ENCODE assay signal across 9 cellular contexts in the genomic region with DNA sequence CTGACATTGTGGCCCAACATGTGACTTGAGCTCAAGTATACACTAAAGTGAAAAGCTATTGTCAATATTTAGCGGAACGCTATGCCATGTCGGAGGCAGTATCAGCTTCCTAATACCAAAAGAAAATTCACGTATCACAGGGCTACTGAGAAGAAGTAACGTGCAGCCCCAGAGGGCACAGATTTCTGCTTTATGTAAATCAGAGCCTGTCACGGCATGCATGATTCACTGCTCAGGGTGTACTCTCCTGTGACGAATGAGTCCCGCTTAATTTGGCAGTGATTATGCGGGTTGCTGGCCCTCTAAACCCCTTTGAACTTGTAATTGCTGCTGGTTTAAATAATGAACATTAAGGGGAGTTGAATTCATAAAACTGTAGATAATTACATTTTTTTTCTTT.
DNase-seq lines count a peak whose midpoint lies in the region; ATAC-seq, FAIRE-seq and TF ChIP-seq lines count a peak whose summit lies in the region.
"Had no signal": no experiment of that assay in that cellular context is flagged by ENCODE, and none has a peak within 500 bp of the region (broad histone marks: within the 10 kb centered on the region; RNA-seq: fewer than 3 reads in every experiment).

No MANE protein-coding gene starts in this region.

- FAIRE-seq in bronchial epithelial cell (lab: Jason Lieb, UNC) (no peak), HTR-8/SVneo (lab: Jason Lieb, UNC) (no peak)

- H3K4me3 ChIP-seq in ACC112 (ENCODE audit: low read depth, low read length) = peak overlapping the region; percentile 50; the same call in 1 of the 2 replicates
- H3K4me3 ChIP-seq in bronchial epithelial cell (ENCODE audit: low read depth, low read length) = no peak overlapping the region
- H3K4me3 ChIP-seq in brain microvascular endothelial cell (ENCODE audit: low read depth, low read length) = no peak overlapping the region

- CTCF ChIA-PET in CD4-positive, alpha-beta T cell (lab: Charles Lee) = no interaction called here

- POLR2A ChIA-PET in CD4-positive, alpha-beta T cell (lab: Charles Lee) = no interaction called here

- TF ChIP-seq CTCF in bronchial epithelial cell (IDR thresholded peaks at IDR 0.05; ENCODE audit: insufficient read depth, low read length, severe bottlenecking) (no peak), brain microvascular endothelial cell (IDR thresholded peaks at IDR 0.05; ENCODE audit: low read depth, low read length, missing control alignments) (no peak)
- TF ChIP-seq CTCF in CD4-positive, alpha-beta T cell (IDR thresholded peaks at IDR 0.05) = no peak

- peak; percentile 88 for DNase-seq in bronchial epithelial cell (ENCODE audit: low read depth)
- peak; percentile 72 for DNase-seq in islet precursor cell
- DNase-seq in HTR-8/SVneo (ENCODE audit: insufficient read length, low spot score) = no peak
- DNase-seq in CD4-positive, alpha-beta T cell = no peak
- no peak for DNase-seq in brain microvascular endothelial cell
- DNase-seq in DMS114 treated with DMSO at 0.1 percent for 48 hours (lab: John Stamatoyannopoulos, UW; ENCODE audit: unreplicated experiment) = no peak
- DNase-seq: stimulated activated CD4-positive, alpha-beta T cell treated with anti-CD3 and anti-CD28 coated beads, Interleukin-2, amount 100 ng/mL, for 48 hours had no signal

- H3K36me3 Mint-ChIP-seq in CD4-positive, alpha-beta T cell (ENCODE audit: low read depth) = no peaks in the 10 kb centered on the region

- H3K27me3 ChIP-seq in ACC112 (ENCODE audit: insufficient read depth, low read length) (no peaks in the 10 kb centered on the region), bronchial epithelial cell (ENCODE audit: control insufficient read depth, insufficient read depth, low read length) (no peaks in the 10 kb centered on the region), brain microvascular endothelial cell (replicated peaks) (no peaks in the 10 kb centered on the region)
- H3K27me3 ChIP-seq in CD4-positive, alpha-beta T cell (ENCODE audit: control insufficient read depth, insufficient read depth, low read length) = no peaks in the 10 kb centered on the region

- no peaks in the 10 kb centered on the region for H3K9me3 Mint-ChIP-seq in CD4-positive, alpha-beta T cell

- no peaks in the 10 kb centered on the region for H3K9me3 ChIP-seq in CD4-positive, alpha-beta T cell (ENCODE audit: control insufficient read depth, low read length)

- H3K4me1 Mint-ChIP-seq in CD4-positive, alpha-beta T cell (ENCODE audit: low read depth) = no peaks in the 10 kb centered on the region

- H3K27ac ChIP-seq in ACC112 (ENCODE audit: low read depth, low read length) (peak overlapping the region; percentile 79; the same call in 1 of the 2 replicates), brain microvascular endothelial cell (no peak overlapping the region)
- no peak overlapping the region for H3K27ac ChIP-seq in CD4-positive, alpha-beta T cell (ENCODE audit: low read depth, low read length)

- no peaks in the 10 kb centered on the region for H3K27me3 Mint-ChIP-seq in CD4-positive, alpha-beta T cell

- peak; percentile 74 for ATAC-seq in HG03280 (IDR thresholded peaks at IDR 0.05; ENCODE audit: unreplicated experiment)
- ATAC-seq in CD4-positive, alpha-beta T cell (ENCODE audit: poor library complexity) = no peak

- peaks cover 5% of the 10 kb centered on the region; the same call in 1 of the 2 replicates for H3K36me3 ChIP-seq in ACC112 (ENCODE audit: insufficient read depth, low read length)
- no peaks in the 10 kb centered on the region for H3K36me3 ChIP-seq in bronchial epithelial cell (ENCODE audit: control insufficient read depth, insufficient read depth, low read length)
- H3K36me3 ChIP-seq in brain microvascular endothelial cell (replicated peaks) = no peaks in the 10 kb centered on the region

- H3K79me2 ChIP-seq in ACC112 (ENCODE audit: control insufficient read depth, insufficient read depth, low read length, unreplicated experiment) = peaks cover 3% of the 10 kb centered on the region

- no peak overlapping the region for H3K4me3 Mint-ChIP-seq in CD4-positive, alpha-beta T cell

- peaks cover 21% of the 10 kb centered on the region for H3K4me1 ChIP-seq in ACC112 (ENCODE audit: control insufficient read depth, insufficient read depth, low read length, unreplicated experiment)

- in situ Hi-C loops in brain microvascular endothelial cell (cut with HindIII; ENCODE audit: low pct_ligation_motif_present, low sequenced_read_pairs) = no loop called here

- H2AFZ ChIP-seq in ACC112 (ENCODE audit: low read length, unreplicated experiment) = peak overlapping the region; percentile 10

- H3K27ac Mint-ChIP-seq in CD4-positive, alpha-beta T cell = no peak overlapping the region

- intact Hi-C loops in CD4-positive, alpha-beta T cell (cut with DNase I, micrococcal nuclease) = no loop called here

Comparison
In these comparisons a context has a peak if more than half of its experiments do, and no peak if none do; other contexts are left out.
1. DNase-seq: peak in bronchial epithelial cell (single experiment) and islet precursor cell (single experiment); none in HTR-8/SVneo (single experiment), CD4-positive, alpha-beta T cell (0 of 10), brain microvascular endothelial cell (single experiment) and DMS114 treated with DMSO at 0.1 percent for 48 hours (single experiment).